Comparison of ENCODE assay signal across 8 cellular contexts in the genomic region with DNA sequence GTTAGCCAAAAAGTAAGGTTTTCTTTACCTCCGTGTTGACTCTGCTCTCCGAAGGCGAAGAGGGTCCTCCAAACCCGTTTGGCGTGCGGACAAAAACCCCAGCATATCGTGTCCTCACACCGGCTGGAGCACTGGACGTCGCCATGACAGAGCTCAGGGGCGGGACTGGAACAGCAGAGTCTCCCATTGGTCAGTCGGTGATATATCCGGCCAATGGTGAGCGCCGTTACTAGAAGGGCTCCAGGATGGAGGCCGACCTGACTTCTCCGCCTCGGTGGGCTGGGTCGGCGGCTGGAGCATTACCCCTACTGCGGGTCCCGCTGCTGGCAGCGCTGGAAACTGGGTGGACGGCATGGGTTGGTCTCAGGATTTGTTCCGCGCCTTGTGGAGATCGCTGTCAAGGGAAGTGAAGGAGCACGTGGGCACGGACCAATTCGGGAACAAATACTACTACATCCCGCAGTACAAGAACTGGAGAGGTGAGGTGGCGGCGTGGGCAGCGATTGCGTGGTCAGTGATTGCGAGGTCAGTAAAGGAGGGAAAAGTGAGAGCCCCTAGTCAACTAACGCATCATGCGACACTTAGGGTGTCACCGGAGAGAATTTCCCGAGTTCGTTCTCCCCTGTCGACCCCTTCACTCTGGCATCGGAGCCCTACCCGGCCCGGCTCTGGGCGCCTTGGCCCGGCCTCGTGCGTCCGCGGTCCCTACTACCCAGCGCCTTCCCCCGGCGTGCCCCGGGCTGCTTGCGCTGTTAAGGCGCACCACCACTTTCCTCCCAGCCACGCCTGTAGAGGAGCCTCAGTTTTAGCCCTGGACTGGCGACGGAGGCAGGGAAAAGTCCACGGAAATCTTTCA. TPM values are rescaled to one million over a fixed set of nuclear protein-coding genes. Genes with fewer than 3 reads are reported as not detected.
DNase-seq lines count a peak whose midpoint lies in the region; ATAC-seq and TF ChIP-seq lines count a peak whose summit lies in the region.

A gene with protein sequence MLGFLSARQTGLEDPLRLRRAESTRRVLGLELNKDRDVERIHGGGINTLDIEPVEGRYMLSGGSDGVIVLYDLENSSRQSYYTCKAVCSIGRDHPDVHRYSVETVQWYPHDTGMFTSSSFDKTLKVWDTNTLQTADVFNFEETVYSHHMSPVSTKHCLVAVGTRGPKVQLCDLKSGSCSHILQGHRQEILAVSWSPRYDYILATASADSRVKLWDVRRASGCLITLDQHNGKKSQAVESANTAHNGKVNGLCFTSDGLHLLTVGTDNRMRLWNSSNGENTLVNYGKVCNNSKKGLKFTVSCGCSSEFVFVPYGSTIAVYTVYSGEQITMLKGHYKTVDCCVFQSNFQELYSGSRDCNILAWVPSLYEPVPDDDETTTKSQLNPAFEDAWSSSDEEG (minus strand): TSS at position 167 of the 856 bp plus-strand sequence. CDS start 62 bp downstream, at position 105.
A gene with protein sequence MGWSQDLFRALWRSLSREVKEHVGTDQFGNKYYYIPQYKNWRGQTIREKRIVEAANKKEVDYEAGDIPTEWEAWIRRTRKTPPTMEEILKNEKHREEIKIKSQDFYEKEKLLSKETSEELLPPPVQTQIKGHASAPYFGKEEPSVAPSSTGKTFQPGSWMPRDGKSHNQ (plus strand): TSS at position 302 of the 856 bp plus-strand sequence. CDS start 51 bp downstream, at position 353.

- H3K4me1 ChIP-seq in mesodermal cell (ENCODE audit: control insufficient read depth, insufficient read depth, low read length, poor library complexity, severe bottlenecking) = peaks cover 7% of the 10 kb centered on the region

- WGBS in mesodermal cell (ENCODE audit: insufficient coverage in 2 of 2), 2 experiments = 0 to 2% methylated on average over 43 to 45 of the region's 61 CpGs

- CTCF ChIA-PET in activated CD8-positive, alpha-beta memory T cell treated with anti-CD3 and anti-CD28 coated beads, Interleukin-2, amount 10 ng/mL, durations not matched to agents 7 days and 5 days (lab: Charles Lee) = interaction anchor here (0.8 to 1.4 kb wide), 3 partner anchors 14 to 245 kb away, joined by 3 to 4 read pairs (median 3); a partner anchor contains a TSS

- no peaks in the 10 kb centered on the region for H3K9me3 ChIP-seq in mesodermal cell (ENCODE audit: control insufficient read depth, low read length)

- no peak within 1 kb of the TSS for H3K4me3 Mint-ChIP-seq in activated CD8-positive, alpha-beta memory T cell treated with anti-CD3 and anti-CD28 coated beads, Interleukin-2, amount 10 ng/mL, durations not matched to agents 7 days and 5 days
- H3K4me3 Mint-ChIP-seq in endothelial cell (ENCODE audit: unreplicated experiment) = no peak within 1 kb of the TSS

- H3K4me1 Mint-ChIP-seq in activated CD8-positive, alpha-beta memory T cell treated with anti-CD3 and anti-CD28 coated beads, Interleukin-2, amount 10 ng/mL, durations not matched to agents 7 days and 5 days = peaks cover 15% of the 10 kb centered on the region
- H3K4me1 Mint-ChIP-seq in endothelial cell (ENCODE audit: unreplicated experiment) = no peaks in the 10 kb centered on the region

- DNase-seq in Caki2 (ENCODE audit: low read depth) (peak; percentile 85), HUDEP-2 (lab: John Stamatoyannopoulos, UW; ENCODE audit: unreplicated experiment in 76 of 76) (peak in 75 of 76 experiments; percentile 27 to 91 (median 77)), NOMO-1 treated with dmso at 0.1 percent for 144 hours (lab: John Stamatoyannopoulos, UW; ENCODE audit: unreplicated experiment) (peak; percentile 84), endothelial cell (ENCODE audit: low spot score) (peak; percentile 84)
- peak; percentile 94 for DNase-seq in activated CD8-positive, alpha-beta memory T cell treated with anti-CD3 and anti-CD28 coated beads, Interleukin-2, amount 10 ng/mL, durations not matched to agents 7 days and 5 days
- peak; percentile 61 for DNase-seq in stimulated activated CD8-positive, alpha-beta memory T cell treated with anti-CD3 and anti-CD28 coated beads, Interleukin-15, amount 100 ng/mL, for 24 hours (ENCODE audit: low read depth)

- H3K36me3 ChIP-seq in mesodermal cell (ENCODE audit: control insufficient read depth, insufficient read depth, low read length) = no peaks in the 10 kb centered on the region

- TF ChIP-seq CTCF in endothelial cell (IDR thresholded peaks at IDR 0.05; ENCODE audit: unreplicated experiment) = no peak

- no peak within 1 kb of the TSS for H3K27ac Mint-ChIP-seq in activated CD8-positive, alpha-beta memory T cell treated with anti-CD3 and anti-CD28 coated beads, Interleukin-2, amount 10 ng/mL, durations not matched to agents 7 days and 5 days
- H3K27ac Mint-ChIP-seq in endothelial cell (ENCODE audit: unreplicated experiment) = no peak within 1 kb of the TSS

- H3K36me3 Mint-ChIP-seq in activated CD8-positive, alpha-beta memory T cell treated with anti-CD3 and anti-CD28 coated beads, Interleukin-2, amount 10 ng/mL, durations not matched to agents 7 days and 5 days = peaks cover 3% of the 10 kb centered on the region
- H3K36me3 Mint-ChIP-seq in endothelial cell (ENCODE audit: low read depth, unreplicated experiment) = no peaks in the 10 kb centered on the region

- no peaks in the 10 kb centered on the region for H3K9me3 Mint-ChIP-seq in activated CD8-positive, alpha-beta memory T cell treated with anti-CD3 and anti-CD28 coated beads, Interleukin-2, amount 10 ng/mL, durations not matched to agents 7 days and 5 days (ENCODE audit: low read depth)
- no peaks in the 10 kb centered on the region for H3K9me3 Mint-ChIP-seq in endothelial cell (ENCODE audit: unreplicated experiment)

- ATAC-seq in GM21390 (IDR thresholded peaks at IDR 0.05; ENCODE audit: unreplicated experiment) = peak; percentile 99
- peak; percentile 99 for ATAC-seq in activated CD8-positive, alpha-beta memory T cell treated with anti-CD3 and anti-CD28 coated beads, Interleukin-2, amount 10 ng/mL, durations not matched to agents 7 days and 5 days

- H3K27me3 Mint-ChIP-seq in activated CD8-positive, alpha-beta memory T cell treated with anti-CD3 and anti-CD28 coated beads, Interleukin-2, amount 10 ng/mL, durations not matched to agents 7 days and 5 days = no peaks in the 10 kb centered on the region
- H3K27me3 Mint-ChIP-seq in endothelial cell (ENCODE audit: unreplicated experiment) = peaks cover 3% of the 10 kb centered on the region

- peak within 1 kb of the TSS; percentile 57 for H3K27ac ChIP-seq in mesodermal cell (ENCODE audit: low read depth, low read length, severe bottlenecking)

- H3K4me3 ChIP-seq in mesodermal cell (ENCODE audit: extremely low read depth, insufficient read depth, low read length, poor library complexity, severe bottlenecking) = peak within 1 kb of the TSS; percentile 68

- in situ Hi-C loops in Caki2 (cut with HindIII; ENCODE audit: low pct_unique_long_range_greater_than_20kb, low sequenced_read_pairs) = no loop called here

RNA-seq across cellular contexts. Expression of the first gene that starts in this region (rescaled TPM):
- total RNA-seq in Caki2 (2014; rRNA removed; shearing (Covaris generic); ENCODE audit: low replicate concordance) = 5.1 and 7.1 TPM in 2 replicates
- 10 to 100 TPM in 1 of 2 experiments, 1 to 10 TPM in 1; 7.6 to 10.2 TPM for total RNA-seq in activated CD8-positive, alpha-beta memory T cell treated with anti-CD3 and anti-CD28 coated beads, Interleukin-2, amount 10 ng/mL, durations not matched to agents 7 days and 5 days
- 15.3 TPM for total RNA-seq in endothelial cell (ENCODE audit: unreplicated experiment)
- polyA plus RNA-seq in mesodermal cell (2013, experiment 1 of 2) = 15.9 TPM
- 19.4 TPM for polyA plus RNA-seq in mesodermal cell (2013, experiment 2 of 2)

RNA-seq across cellular contexts. Expression of the second gene that starts in this region (rescaled TPM):
- total RNA-seq in Caki2 (2014; rRNA removed; shearing (Covaris generic); ENCODE audit: low replicate concordance) = 23.3 and 63.7 TPM in 2 replicates
- total RNA-seq in activated CD8-positive, alpha-beta memory T cell treated with anti-CD3 and anti-CD28 coated beads, Interleukin-2, amount 10 ng/mL, durations not matched to agents 7 days and 5 days = 10 to 100 TPM; 23.9 to 26.7 TPM
- 13.9 TPM for total RNA-seq in endothelial cell (ENCODE audit: unreplicated experiment)
- polyA plus RNA-seq in mesodermal cell (2013, experiment 1 of 2) = 40.7 TPM
- polyA plus RNA-seq in mesodermal cell (2013, experiment 2 of 2) = 52.0 TPM

Comparison
In these comparisons a context has a peak if more than half of its experiments do, and no peak if none do; other contexts are left out.
1. Peak in every context shown above with its lines: DNase-seq, ATAC-seq, H3K4me3 ChIP-seq and H3K27ac ChIP-seq.